8 cellular contexts compared by ENCODE assay signal in genomic region chr7:16619979-16620408, GRCh38. TPM values are rescaled to one million over a fixed set of nuclear protein-coding genes. Genes with fewer than 3 reads are reported as not detected.
DNase-seq lines count a peak whose midpoint lies in the region; ATAC-seq and TF ChIP-seq lines count a peak whose summit lies in the region.

No MANE protein-coding gene starts in this region.

- H3K9ac ChIP-seq in OCI-LY3 (ENCODE audit: low read length): no peak overlapping the region

- no peaks in the 10 kb centered on the region for H3K27me3 Mint-ChIP-seq in activated naive CD4-positive, alpha-beta T cell treated with anti-CD3 and anti-CD28 coated beads for 36 hours (ENCODE audit: low read depth)
- no peaks in the 10 kb centered on the region for H3K27me3 Mint-ChIP-seq in activated naive CD4-positive, alpha-beta T cell treated with anti-CD3 and anti-CD28 coated beads, Interleukin-2, amount 10 ng/mL, durations not matched to agents 7 days and 5 days

- H3K4me2 ChIP-seq in OCI-LY3 (ENCODE audit: low read length): peak overlapping the region; percentile 58

- TF ChIP-seq CTCF in OCI-LY3 (IDR thresholded peaks at IDR 0.05; ENCODE audit: low read depth, low read length) (no peak), gastrocnemius medialis (IDR thresholded peaks at IDR 0.05 in 4 of 5, conservative IDR thresholded peaks at IDR 0.05 in 1 of 5) (no peak)

- H3K27me3 ChIP-seq in OCI-LY3 (ENCODE audit: low read depth, low read length): no peaks in the 10 kb centered on the region
- no peaks in the 10 kb centered on the region for H3K27me3 ChIP-seq in gastrocnemius medialis

- no peaks in the 10 kb centered on the region for H3K9me3 Mint-ChIP-seq in activated naive CD4-positive, alpha-beta T cell treated with anti-CD3 and anti-CD28 coated beads for 36 hours
- no peaks in the 10 kb centered on the region for H3K9me3 Mint-ChIP-seq in activated naive CD4-positive, alpha-beta T cell treated with anti-CD3 and anti-CD28 coated beads, Interleukin-2, amount 10 ng/mL, durations not matched to agents 7 days and 5 days

- peak overlapping the region; percentile 22; the same call in 1 of the 2 replicates for H3K4me3 ChIP-seq in OCI-LY3 (ENCODE audit: low read length)
- H3K4me3 ChIP-seq in gastrocnemius medialis: no peak overlapping the region

- H3K79me2 ChIP-seq in OCI-LY3 (ENCODE audit: low read length): no peaks in the 10 kb centered on the region

- peaks cover 11% of the 10 kb centered on the region for H3K36me3 ChIP-seq in OCI-LY3 (replicated peaks; ENCODE audit: low read depth, low read length)
- peaks cover 0 to 37% of the 10 kb centered on the region in 2 donors for H3K36me3 ChIP-seq in gastrocnemius medialis

- no peak overlapping the region for H2AFZ ChIP-seq in OCI-LY3 (ENCODE audit: low read depth, low read length)

- no peak for TF ChIP-seq POLR2A in gastrocnemius medialis (IDR thresholded peaks at IDR 0.05)

- peaks cover 20% of the 10 kb centered on the region for H3K36me3 Mint-ChIP-seq in activated naive CD4-positive, alpha-beta T cell treated with anti-CD3 and anti-CD28 coated beads for 36 hours (ENCODE audit: low read depth)
- H3K36me3 Mint-ChIP-seq in activated naive CD4-positive, alpha-beta T cell treated with anti-CD3 and anti-CD28 coated beads, Interleukin-2, amount 10 ng/mL, durations not matched to agents 7 days and 5 days: peaks cover 19% of the 10 kb centered on the region

- H3K9me3 ChIP-seq in OCI-LY3 (ENCODE audit: insufficient read depth, low read length): no peaks in the 10 kb centered on the region
- H3K9me3 ChIP-seq in gastrocnemius medialis: no peaks in the 10 kb centered on the region

- H3K27ac ChIP-seq in OCI-LY3 (ENCODE audit: low read length) (peak overlapping the region; percentile 79), gastrocnemius medialis (peak overlapping the region; percentile 11 to 61 (median 47))

- peaks cover 12% of the 10 kb centered on the region for H3K4me1 ChIP-seq in OCI-LY3 (ENCODE audit: low read length)
- peaks cover 11 to 12% of the 10 kb centered on the region in 2 donors for H3K4me1 ChIP-seq in gastrocnemius medialis

- CTCF ChIA-PET in activated naive CD4-positive, alpha-beta T cell treated with anti-CD3 and anti-CD28 coated beads for 36 hours (lab: Charles Lee): interaction anchor here (1.4 kb wide), 1 partner anchor 24 kb away, joined by 4 read pairs; no protein-coding TSS in a partner anchor
- CTCF ChIA-PET in activated naive CD4-positive, alpha-beta T cell treated with anti-CD3 and anti-CD28 coated beads, Interleukin-2, amount 10 ng/mL, durations not matched to agents 7 days and 5 days (lab: Charles Lee): interaction anchor here (1.0 kb wide), 1 partner anchor 17 kb away, joined by 3 read pairs; no protein-coding TSS in a partner anchor

- ATAC-seq in HG02642 (IDR thresholded peaks at IDR 0.05; ENCODE audit: poor library complexity, unreplicated experiment) (peak; percentile 91), gastrocnemius medialis (peak; percentile 83 to 98)

- no peaks in the 10 kb centered on the region for H4K20me1 ChIP-seq in OCI-LY3 (ENCODE audit: insufficient read depth, low read length)

- in situ Hi-C loops in gastrocnemius medialis (cut with MboI; ENCODE audit: low sequenced_read_pairs in 4 of 4): loop anchor here in 1 of 4 donors (25.0 kb wide), 1 partner anchor 292 kb away; no protein-coding TSS in a partner anchor

- H3K4me1 Mint-ChIP-seq in activated naive CD4-positive, alpha-beta T cell treated with anti-CD3 and anti-CD28 coated beads for 36 hours (ENCODE audit: low read depth): peaks cover 13% of the 10 kb centered on the region
- no peaks in the 10 kb centered on the region for H3K4me1 Mint-ChIP-seq in activated naive CD4-positive, alpha-beta T cell treated with anti-CD3 and anti-CD28 coated beads, Interleukin-2, amount 10 ng/mL, durations not matched to agents 7 days and 5 days

- intact Hi-C loops in activated naive CD4-positive, alpha-beta T cell treated with anti-CD3 and anti-CD28 coated beads for 36 hours (cut with micrococcal nuclease): loop anchor here (1.0 to 2.0 kb wide), 8 partner anchors 25 to 679 kb away; partner anchors contain the start of genes AHR and ANKMY2
- intact Hi-C loops in gastrocnemius medialis (cut with DNase I; ENCODE audit: low total_unique reads): no loop called here

- peak; percentile 33 for DNase-seq in activated naive CD4-positive, alpha-beta T cell treated with anti-CD3 and anti-CD28 coated beads for 36 hours
- DNase-seq in activated naive CD4-positive, alpha-beta T cell treated with anti-CD3 and anti-CD28 coated beads, Interleukin-2, amount 10 ng/mL, durations not matched to agents 7 days and 5 days: no peak
- DNase-seq in gastrocnemius medialis: no peak
- DNase-seq in D341Med (ENCODE audit: low spot score): no peak
- no peak for DNase-seq in cerebellar cortex (ENCODE audit: low spot score)
- DNase-seq in NCI-H2227 (lab: John Stamatoyannopoulos, UW; ENCODE audit: unreplicated experiment): no peak

- H3K27ac Mint-ChIP-seq in activated naive CD4-positive, alpha-beta T cell treated with anti-CD3 and anti-CD28 coated beads for 36 hours: peak overlapping the region; percentile 81
- no peak overlapping the region for H3K27ac Mint-ChIP-seq in activated naive CD4-positive, alpha-beta T cell treated with anti-CD3 and anti-CD28 coated beads, Interleukin-2, amount 10 ng/mL, durations not matched to agents 7 days and 5 days

- peak overlapping the region; percentile 23 for H3K4me3 Mint-ChIP-seq in activated naive CD4-positive, alpha-beta T cell treated with anti-CD3 and anti-CD28 coated beads for 36 hours
- H3K4me3 Mint-ChIP-seq in activated naive CD4-positive, alpha-beta T cell treated with anti-CD3 and anti-CD28 coated beads, Interleukin-2, amount 10 ng/mL, durations not matched to agents 7 days and 5 days: no peak overlapping the region

RNA-seq across cellular contexts. Expression of gene ANKMY2, which starts 25.6 kb away (rescaled TPM):
- total RNA-seq in activated naive CD4-positive, alpha-beta T cell treated with anti-CD3 and anti-CD28 coated beads for 36 hours: 1 to 10 TPM; 4.6 to 4.7 TPM
- total RNA-seq in gastrocnemius medialis: 10 to 100 TPM in 1 of 4 donors, 1 to 10 TPM in 3; 7.9 to 16.2 (median 8.6) TPM

RNA-seq across cellular contexts. Expression of gene BZW2, which starts 26.0 kb away (rescaled TPM):
- 100 to 1,000 TPM; 118 to 122 TPM for total RNA-seq in activated naive CD4-positive, alpha-beta T cell treated with anti-CD3 and anti-CD28 coated beads for 36 hours
- total RNA-seq in gastrocnemius medialis: 100 to 1,000 TPM in 3 of 4 donors, 10 to 100 TPM in 1; 86.6 to 145 (median 123) TPM
